Comparison of ENCODE assay signal across 1 cellular context in the genomic region with DNA sequence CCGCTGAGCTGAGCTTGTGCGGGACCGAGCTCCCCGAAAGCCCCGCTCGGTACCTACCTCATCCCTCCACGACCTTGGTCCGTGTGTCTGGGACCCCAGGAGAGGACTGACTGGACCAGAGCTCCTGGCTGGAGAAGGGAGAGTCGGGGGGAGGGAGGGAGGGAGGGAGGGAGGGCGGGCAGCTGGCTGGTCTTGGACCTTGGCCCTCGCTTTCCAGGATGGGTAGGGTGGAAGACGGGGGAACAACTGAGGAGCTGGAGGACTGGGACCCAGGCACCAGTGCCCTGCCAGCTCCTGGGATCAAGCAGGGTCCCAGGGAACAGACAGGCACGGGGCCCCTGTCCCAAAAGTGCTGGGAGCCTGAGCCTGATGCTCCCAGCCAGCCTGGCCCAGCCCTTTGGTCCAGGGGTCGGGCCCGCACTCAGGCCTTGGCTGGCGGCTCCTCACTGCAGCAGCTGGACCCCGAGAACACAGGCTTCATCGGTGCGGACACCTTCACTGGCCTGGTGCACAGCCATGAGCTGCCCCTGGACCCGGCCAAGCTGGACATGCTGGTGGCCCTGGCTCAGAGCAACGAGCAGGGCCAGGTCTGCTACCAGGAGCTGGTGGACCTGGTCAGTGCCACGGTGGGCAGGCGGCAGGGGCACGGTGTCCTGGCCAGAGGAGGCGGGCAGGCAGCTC.
TF ChIP-seq lines count a peak whose summit lies in the region.

No MANE protein-coding gene starts in this region.

TF ChIP-seq in GM12878, 131 proteins besides CTCF, POLR2A, EP300 and RAD21:
- TF ChIP-seq SMARCA5 (IDR thresholded peaks at IDR 0.05): no peak
- TF ChIP-seq NFYA (IDR thresholded peaks at IDR 0.05; ENCODE audit: borderline replicate concordance, low read depth, low read length): no peak
- TF ChIP-seq RCOR1 (conservative IDR thresholded peaks at IDR 0.05; ENCODE audit: low read depth, low read length): no peak
- no peak for TF ChIP-seq NBN (IDR thresholded peaks at IDR 0.05)
- no peak for TF ChIP-seq CREM (IDR thresholded peaks at IDR 0.05; ENCODE audit: low read depth)
- no peak for TF ChIP-seq RUNX3 (IDR thresholded peaks at IDR 0.05; ENCODE audit: low read length)
- no peak for TF ChIP-seq MEF2B (IDR thresholded peaks at IDR 0.05; ENCODE audit: partially characterized antibody, poor library complexity, severe bottlenecking)
- no peak for TF ChIP-seq SUZ12 (IDR thresholded peaks at IDR 0.05; ENCODE audit: unreplicated experiment)
- TF ChIP-seq YY1 (IDR thresholded peaks at IDR 0.05; ENCODE audit: low read depth, low read length): no peak
- no peak for TF ChIP-seq ZNF24 (IDR thresholded peaks at IDR 0.05)
- TF ChIP-seq EGR1 (IDR thresholded peaks at IDR 0.05; ENCODE audit: borderline replicate concordance in 1 of 2, low read depth in 2 of 2, low read length in 2 of 2): no peak
- TF ChIP-seq NFXL1 (IDR thresholded peaks at IDR 0.05; ENCODE audit: borderline replicate concordance): no peak
- no peak for TF ChIP-seq HCFC1 (IDR thresholded peaks at IDR 0.05; ENCODE audit: low read length)
TF ChIP-seq in GM12878: peak in this region for 0.
